18 cellular contexts compared by ENCODE assay signal in the genomic region with DNA sequence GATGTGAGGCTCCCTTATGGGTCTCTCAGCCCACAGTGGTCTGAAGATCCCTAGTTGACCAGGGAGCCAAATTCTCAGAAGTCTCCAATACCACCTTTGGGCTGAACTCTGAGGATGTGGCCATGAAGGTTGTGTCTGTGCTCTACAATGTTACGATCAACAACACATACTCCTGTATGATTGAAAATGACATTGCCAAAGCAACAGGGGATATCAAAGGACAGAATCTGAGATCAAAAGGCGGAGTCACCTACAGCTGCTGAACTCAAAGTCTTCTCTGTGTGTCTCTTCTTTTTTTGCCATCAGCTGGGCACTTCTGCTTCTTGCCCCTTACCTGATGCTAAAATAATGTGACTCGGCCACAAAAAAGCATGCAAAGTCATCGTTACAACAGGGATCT. TPM values are rescaled to one million over a fixed set of nuclear protein-coding genes. Genes with fewer than 3 reads are reported as not detected.
A peak's percentile ranks its signal among the peaks of the same experiment; 100 is the strongest.
DNase-seq lines count a peak whose midpoint lies in the region; ATAC-seq, FAIRE-seq and TF ChIP-seq lines count a peak whose summit lies in the region.
"Had no signal": no experiment of that assay in that cellular context is flagged by ENCODE, and none has a peak within 500 bp of the region (broad histone marks: within the 10 kb centered on the region; RNA-seq: fewer than 3 reads in every experiment).

No MANE protein-coding gene starts in this region.

- no peaks in the 10 kb centered on the region for H3K36me3 Mint-ChIP-seq in activated CD4-positive, alpha-beta T cell treated with anti-CD3 and anti-CD28 coated beads, Interleukin-2, amount 10 ng/mL, durations not matched to agents 24 days and 14 days (ENCODE audit: low read depth)
- H3K36me3 Mint-ChIP-seq in activated CD4-positive, alpha-beta T cell treated with anti-CD3 and anti-CD28 coated beads, Interleukin-2, amount 10 ng/mL, durations not matched to agents 7 days and 5 days (ENCODE audit: low read depth) = no peaks in the 10 kb centered on the region
- no peaks in the 10 kb centered on the region for H3K36me3 Mint-ChIP-seq in CD4-positive, CD25-positive, alpha-beta regulatory T cell
- no peaks in the 10 kb centered on the region for H3K36me3 Mint-ChIP-seq in naive thymus-derived CD8-positive, alpha-beta T cell

- intact Hi-C loops in activated CD4-positive, alpha-beta T cell treated with anti-CD3 and anti-CD28 coated beads, Interleukin-2, amount 10 ng/mL, durations not matched to agents 24 days and 14 days (cut with micrococcal nuclease) = no loop called here
- intact Hi-C loops in PC-3 (cut with micrococcal nuclease) = no loop called here

- H3K4me3 Mint-ChIP-seq in activated CD4-positive, alpha-beta T cell treated with anti-CD3 and anti-CD28 coated beads, Interleukin-2, amount 10 ng/mL, durations not matched to agents 24 days and 14 days = no peak overlapping the region
- H3K4me3 Mint-ChIP-seq in activated CD4-positive, alpha-beta T cell treated with anti-CD3 and anti-CD28 coated beads, Interleukin-2, amount 10 ng/mL, durations not matched to agents 7 days and 5 days = no peak overlapping the region
- peak overlapping the region in 2 of 4 donors; percentile 10 to 27 for H3K4me3 Mint-ChIP-seq in CD4-positive, CD25-positive, alpha-beta regulatory T cell
- no peak overlapping the region for H3K4me3 Mint-ChIP-seq in naive thymus-derived CD8-positive, alpha-beta T cell
- H3K4me3 Mint-ChIP-seq: CD4-positive, alpha-beta T cell had no signal

- no peaks in the 10 kb centered on the region for H3F3A ChIP-seq in PC-3 (ENCODE audit: low read length, unreplicated experiment)

- peaks cover 10% of the 10 kb centered on the region for H3K27me3 Mint-ChIP-seq in activated CD4-positive, alpha-beta T cell treated with anti-CD3 and anti-CD28 coated beads, Interleukin-2, amount 10 ng/mL, durations not matched to agents 24 days and 14 days
- H3K27me3 Mint-ChIP-seq in activated CD4-positive, alpha-beta T cell treated with anti-CD3 and anti-CD28 coated beads, Interleukin-2, amount 10 ng/mL, durations not matched to agents 7 days and 5 days = peaks cover 10% of the 10 kb centered on the region
- H3K27me3 Mint-ChIP-seq in CD4-positive, CD25-positive, alpha-beta regulatory T cell = peaks cover 5% of the 10 kb centered on the region
- H3K27me3 Mint-ChIP-seq in naive thymus-derived CD8-positive, alpha-beta T cell = peaks cover 0 to 5% (median 0%) of the 10 kb centered on the region in 5 donors

- no peak for ATAC-seq in CD4-positive, CD25-positive, alpha-beta regulatory T cell (ENCODE audit: low read depth in 2 of 2)
- peak; percentile 42 to 64 for ATAC-seq in naive thymus-derived CD8-positive, alpha-beta T cell
- no peak for ATAC-seq in PC-3

- POLR2A ChIA-PET in activated CD4-positive, alpha-beta T cell treated with anti-CD3 and anti-CD28 coated beads, Interleukin-2, amount 10 ng/mL, durations not matched to agents 7 days and 5 days (lab: Charles Lee) = no interaction called here
- POLR2A ChIA-PET in naive thymus-derived CD8-positive, alpha-beta T cell (lab: Charles Lee) = interaction anchor here (0.7 kb wide), 1 partner anchor 96 kb away, joined by 6 read pairs; the partner anchor contains the start of gene ENTPD6
- POLR2A ChIA-PET in PC-3 (lab: Charles Lee; ENCODE audit: unreplicated experiment) = no interaction called here

- H3K9me3 Mint-ChIP-seq in activated CD4-positive, alpha-beta T cell treated with anti-CD3 and anti-CD28 coated beads, Interleukin-2, amount 10 ng/mL, durations not matched to agents 24 days and 14 days = no peaks in the 10 kb centered on the region
- H3K9me3 Mint-ChIP-seq in activated CD4-positive, alpha-beta T cell treated with anti-CD3 and anti-CD28 coated beads, Interleukin-2, amount 10 ng/mL, durations not matched to agents 7 days and 5 days = no peaks in the 10 kb centered on the region
- no peaks in the 10 kb centered on the region for H3K9me3 Mint-ChIP-seq in CD4-positive, CD25-positive, alpha-beta regulatory T cell
- no peaks in the 10 kb centered on the region for H3K9me3 Mint-ChIP-seq in naive thymus-derived CD8-positive, alpha-beta T cell
- H3K9me3 Mint-ChIP-seq: CD4-positive, alpha-beta T cell had no signal

- CTCF ChIA-PET in activated CD4-positive, alpha-beta T cell treated with anti-CD3 and anti-CD28 coated beads, Interleukin-2, amount 10 ng/mL, durations not matched to agents 7 days and 5 days (lab: Charles Lee) = no interaction called here
- CTCF ChIA-PET in PC-3 (lab: Charles Lee) = no interaction called here

- peak overlapping the region; percentile 15 for H3K4me3 ChIP-seq in CD4-positive, CD25-positive, alpha-beta regulatory T cell (ENCODE audit: low read depth, low read length)
- H3K4me3 ChIP-seq in PC-3 (ENCODE audit: low read length) = no peak overlapping the region
- H3K4me3 ChIP-seq: BLaER1 treated with 17β-estradiol and CSF1 and Interleukin-3, amounts not matched to agents 10 nM and 100 nM; HAP-1 had no signal

- DNase-seq in activated CD4-positive, alpha-beta T cell treated with anti-CD3 and anti-CD28 coated beads, Interleukin-2, amount 10 ng/mL, durations not matched to agents 24 days and 14 days = no peak
- DNase-seq in activated CD4-positive, alpha-beta T cell treated with anti-CD3 and anti-CD28 coated beads, Interleukin-2, amount 10 ng/mL, durations not matched to agents 7 days and 5 days = no peak
- DNase-seq in CD4-positive, CD25-positive, alpha-beta regulatory T cell = peak in 1 of 3 donors; percentile 35
- DNase-seq in OCI-M1 (lab: John Stamatoyannopoulos, UW) (peak; percentile 11), PC-3 (no peak), HTR-8/SVneo (ENCODE audit: insufficient read length, low spot score) (no peak), NCI-H1436 (lab: John Stamatoyannopoulos, UW) (no peak)
- no peak for DNase-seq in naive thymus-derived CD8-positive, alpha-beta T cell
- DNase-seq: 8988T; ACHN; CD4-positive, alpha-beta T cell; DMS79; EL had no signal

- no peak for FAIRE-seq in HTR-8/SVneo (lab: Jason Lieb, UNC)
- FAIRE-seq: G401.6, H1 had no signal

- H3K9me3 ChIP-seq in CD4-positive, CD25-positive, alpha-beta regulatory T cell (ENCODE audit: control insufficient read depth in 2 of 2, low read length in 2 of 2) = no peaks in the 10 kb centered on the region
- H3K9me3 ChIP-seq in PC-3 (ENCODE audit: low read length) = no peaks in the 10 kb centered on the region
- H3K9me3 ChIP-seq: HAP-1 had no signal

- H3K27ac Mint-ChIP-seq in activated CD4-positive, alpha-beta T cell treated with anti-CD3 and anti-CD28 coated beads, Interleukin-2, amount 10 ng/mL, durations not matched to agents 24 days and 14 days = peak overlapping the region; percentile 12
- no peak overlapping the region for H3K27ac Mint-ChIP-seq in activated CD4-positive, alpha-beta T cell treated with anti-CD3 and anti-CD28 coated beads, Interleukin-2, amount 10 ng/mL, durations not matched to agents 7 days and 5 days
- peak overlapping the region in 2 of 3 donors; percentile 29 to 36 for H3K27ac Mint-ChIP-seq in CD4-positive, CD25-positive, alpha-beta regulatory T cell
- peak overlapping the region in 1 of 10 donors; percentile 62 for H3K27ac Mint-ChIP-seq in naive thymus-derived CD8-positive, alpha-beta T cell
- H3K27ac Mint-ChIP-seq: CD4-positive, alpha-beta T cell had no signal

- H3K27me3 ChIP-seq in CD4-positive, CD25-positive, alpha-beta regulatory T cell (ENCODE audit: control insufficient read depth, insufficient read depth, low read length) = no peaks in the 10 kb centered on the region
- peaks cover 23% of the 10 kb centered on the region; the same call in 1 of the 2 replicates for H3K27me3 ChIP-seq in PC-3 (ENCODE audit: low read length)
- H3K27me3 ChIP-seq: BLaER1 treated with 17β-estradiol and CSF1 and Interleukin-3, amounts not matched to agents 10 nM and 100 nM had no signal

- no peaks in the 10 kb centered on the region for H3K9me2 ChIP-seq in PC-3 (replicated peaks; ENCODE audit: low read length)

- TF ChIP-seq CTCF in PC-3 (conservative IDR thresholded peaks at IDR 0.05; ENCODE audit: low read depth, low read length) = no peak

- H3K36me3 ChIP-seq in CD4-positive, CD25-positive, alpha-beta regulatory T cell (ENCODE audit: control insufficient read depth, insufficient read depth, low read length) = no peaks in the 10 kb centered on the region
- no peaks in the 10 kb centered on the region for H3K36me3 ChIP-seq in PC-3 (ENCODE audit: low read depth, low read length)
- H3K36me3 ChIP-seq: BLaER1 treated with 17β-estradiol and CSF1 and Interleukin-3, amounts not matched to agents 10 nM and 100 nM; HAP-1 had no signal

- no TSS peak for BruUV-seq in PC-3 (replicated peaks; lab: Mats Ljungman, UMichigan)

- no peak overlapping the region for H3K9ac ChIP-seq in PC-3 (ENCODE audit: low read length)
- H3K9ac ChIP-seq: BLaER1 treated with 17β-estradiol and CSF1 and Interleukin-3, amounts not matched to agents 10 nM and 100 nM had no signal

- H3K27ac ChIP-seq in CD4-positive, CD25-positive, alpha-beta regulatory T cell (ENCODE audit: insufficient read depth, low read length, poor library complexity, severe bottlenecking) = no peak overlapping the region
- no peak overlapping the region for H3K27ac ChIP-seq in PC-3 (ENCODE audit: low read length)
- H3K27ac ChIP-seq: BLaER1 treated with 17β-estradiol and CSF1 and Interleukin-3, amounts not matched to agents 10 nM and 100 nM; HL-60 had no signal

- H3K4me1 Mint-ChIP-seq in activated CD4-positive, alpha-beta T cell treated with anti-CD3 and anti-CD28 coated beads, Interleukin-2, amount 10 ng/mL, durations not matched to agents 24 days and 14 days = no peaks in the 10 kb centered on the region
- H3K4me1 Mint-ChIP-seq in activated CD4-positive, alpha-beta T cell treated with anti-CD3 and anti-CD28 coated beads, Interleukin-2, amount 10 ng/mL, durations not matched to agents 7 days and 5 days = peaks cover 3% of the 10 kb centered on the region
- H3K4me1 Mint-ChIP-seq in CD4-positive, CD25-positive, alpha-beta regulatory T cell = peaks cover 4 to 21% (median 9%) of the 10 kb centered on the region in 4 donors
- H3K4me1 Mint-ChIP-seq in naive thymus-derived CD8-positive, alpha-beta T cell = peaks cover 5 to 13% (median 8%) of the 10 kb centered on the region in 4 donors

- no peak overlapping the region for H3K4me2 ChIP-seq in PC-3 (ENCODE audit: low read length)
- H3K4me2 ChIP-seq: BLaER1 treated with 17β-estradiol and CSF1 and Interleukin-3, amounts not matched to agents 10 nM and 100 nM had no signal

- no peak overlapping the region for H2AFZ ChIP-seq in PC-3 (ENCODE audit: low read length)

- H4K20me1 ChIP-seq in PC-3 (ENCODE audit: low read length) = no peaks in the 10 kb centered on the region
- H4K20me1 ChIP-seq: BLaER1 treated with 17β-estradiol and CSF1 and Interleukin-3, amounts not matched to agents 10 nM and 100 nM had no signal

- H3K4me1 ChIP-seq in CD4-positive, CD25-positive, alpha-beta regulatory T cell (ENCODE audit: control insufficient read depth, insufficient read depth, low read length, poor library complexity, severe bottlenecking) = peaks cover 4% of the 10 kb centered on the region
- peaks cover 5% of the 10 kb centered on the region; the same call in 1 of the 2 replicates for H3K4me1 ChIP-seq in PC-3 (ENCODE audit: insufficient read depth, low read length)
- H3K4me1 ChIP-seq: BLaER1 treated with 17β-estradiol and CSF1 and Interleukin-3, amounts not matched to agents 10 nM and 100 nM; HAP-1 had no signal

- H3K79me2 ChIP-seq in PC-3 (ENCODE audit: low read length) = no peaks in the 10 kb centered on the region

RNA-seq across cellular contexts. Expression of gene VSX1, which starts 17.6 kb away (rescaled TPM):
- total RNA-seq in activated CD4-positive, alpha-beta T cell treated with anti-CD3 and anti-CD28 coated beads, Interleukin-2, amount 10 ng/mL, durations not matched to agents 24 days and 14 days = not detected in 2 replicates
- total RNA-seq in activated CD4-positive, alpha-beta T cell treated with anti-CD3 and anti-CD28 coated beads, Interleukin-2, amount 10 ng/mL, durations not matched to agents 7 days and 5 days = not detected
- not detected for total RNA-seq in CD4-positive, CD25-positive, alpha-beta regulatory T cell
- polyA plus RNA-seq in CD4-positive, CD25-positive, alpha-beta regulatory T cell = not detected
- not detected for total RNA-seq in naive thymus-derived CD8-positive, alpha-beta T cell
- not detected for polyA plus RNA-seq in naive thymus-derived CD8-positive, alpha-beta T cell
- not detected in 2 replicates for total RNA-seq in PC-3 (2014; rRNA removed)
- total RNA-seq: CD4-positive, alpha-beta T cell; H1 had no signal

RNA-seq across cellular contexts. Expression of gene ACSS1, which starts 41.6 kb away (rescaled TPM):
- 13.0 and 13.5 TPM in 2 replicates for total RNA-seq in activated CD4-positive, alpha-beta T cell treated with anti-CD3 and anti-CD28 coated beads, Interleukin-2, amount 10 ng/mL, durations not matched to agents 24 days and 14 days
- total RNA-seq in activated CD4-positive, alpha-beta T cell treated with anti-CD3 and anti-CD28 coated beads, Interleukin-2, amount 10 ng/mL, durations not matched to agents 7 days and 5 days = 10 to 100 TPM; 41.1 to 54.1 TPM
- total RNA-seq in CD4-positive, CD25-positive, alpha-beta regulatory T cell = 38.7 TPM
- polyA plus RNA-seq in CD4-positive, CD25-positive, alpha-beta regulatory T cell = 10 to 100 TPM; 39.8 to 47.3 (median 40.9) TPM
- 10 to 100 TPM; 56.7 to 57.8 TPM for total RNA-seq in naive thymus-derived CD8-positive, alpha-beta T cell
- 10 to 100 TPM; 45.2 to 48.2 (median 46.7) TPM for polyA plus RNA-seq in naive thymus-derived CD8-positive, alpha-beta T cell
- 2.3 and 2.4 TPM in 2 replicates for total RNA-seq in PC-3 (2014; rRNA removed)

Comparison
In these comparisons a context has a peak if more than half of its experiments do, and no peak if none do; other contexts are left out.
1. ATAC-seq: peak in naive thymus-derived CD8-positive, alpha-beta T cell (2 of 2); none in CD4-positive, CD25-positive, alpha-beta regulatory T cell (0 of 2) and PC-3 (single experiment).